In the genomic region with DNA sequence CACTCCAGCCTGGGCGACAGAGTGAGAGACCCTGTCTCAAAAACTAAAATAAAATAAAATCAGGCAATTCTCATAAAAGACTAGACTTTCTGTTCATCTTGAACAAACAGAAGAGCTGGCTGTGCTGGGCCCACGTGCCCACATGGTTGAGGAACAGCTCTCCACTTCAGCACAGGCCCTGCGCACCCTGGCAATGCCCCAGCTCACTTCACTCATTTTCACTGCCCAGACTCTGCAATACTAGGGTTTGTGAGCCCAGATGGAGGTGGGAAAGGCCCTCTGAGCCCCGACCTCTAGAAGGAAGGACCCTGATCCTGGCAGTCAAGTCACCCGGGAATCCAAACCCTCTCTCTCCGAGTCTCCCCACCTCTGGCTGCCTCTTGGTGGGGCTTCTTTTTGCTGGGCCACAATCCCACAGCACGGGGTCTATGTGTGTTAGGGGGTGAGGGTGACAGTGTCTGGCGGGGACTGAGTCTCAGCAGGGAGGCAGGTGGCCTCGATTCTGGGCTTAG, we compare ENCODE assay signal across 23 cellular contexts.
"Had no signal": no experiment of that assay in that cellular context is flagged by ENCODE, and none has a peak within 500 bp of the region (broad histone marks: within the 10 kb centered on the region; RNA-seq: fewer than 3 reads in every experiment).

No MANE protein-coding gene starts in this region.

- H3K27ac Mint-ChIP-seq: activated CD4-positive, alpha-beta memory T cell treated with anti-CD3 and anti-CD28 coated beads for 36 hours; activated CD4-positive, alpha-beta T cell treated with anti-CD3 and anti-CD28 coated beads, Interleukin-2, amount 10 ng/mL, durations not matched to agents 7 days and 5 days; activated naive CD8-positive, alpha-beta T cell treated with anti-CD3 and anti-CD28 coated beads, Interleukin-2, amount 10 ng/mL, durations not matched to agents 7 days and 5 days had no signal

- H3K4me3 ChIP-seq: adrenal gland, MG63, SK-N-MC had no signal

- H3K36me3 ChIP-seq: adrenal gland, MG63 had no signal

- H3K4me1 ChIP-seq: adrenal gland had no signal

- H3K27me3 Mint-ChIP-seq: activated CD4-positive, alpha-beta T cell treated with anti-CD3 and anti-CD28 coated beads, Interleukin-2, amount 10 ng/mL, durations not matched to agents 7 days and 5 days; activated naive CD8-positive, alpha-beta T cell treated with anti-CD3 and anti-CD28 coated beads, Interleukin-2, amount 10 ng/mL, durations not matched to agents 7 days and 5 days had no signal

- H3K4me3 Mint-ChIP-seq: activated CD4-positive, alpha-beta memory T cell treated with anti-CD3 and anti-CD28 coated beads for 36 hours; activated CD4-positive, alpha-beta T cell treated with anti-CD3 and anti-CD28 coated beads, Interleukin-2, amount 10 ng/mL, durations not matched to agents 7 days and 5 days; activated naive CD8-positive, alpha-beta T cell treated with anti-CD3 and anti-CD28 coated beads, Interleukin-2, amount 10 ng/mL, durations not matched to agents 7 days and 5 days; activated T-cell treated with anti-CD3 and anti-CD28 coated beads, Interleukin-2, amount 50 U/mL, for 4 hours had no signal

- H3K27ac ChIP-seq: adrenal gland, SK-N-MC, VCaP had no signal

- H3K9me3 ChIP-seq: adrenal gland, MG63 had no signal

- H3K4me1 Mint-ChIP-seq: activated CD4-positive, alpha-beta T cell treated with anti-CD3 and anti-CD28 coated beads, Interleukin-2, amount 10 ng/mL, durations not matched to agents 7 days and 5 days; activated naive CD8-positive, alpha-beta T cell treated with anti-CD3 and anti-CD28 coated beads, Interleukin-2, amount 10 ng/mL, durations not matched to agents 7 days and 5 days had no signal

- ATAC-seq: activated T-cell treated with anti-CD3 and anti-CD28 coated beads, Interleukin-2, amount 50 U/mL, for 4 hours; PC-3 had no signal

- DNase-seq: activated CD4-positive, alpha-beta memory T cell treated with anti-CD3 and anti-CD28 coated beads for 36 hours; activated CD4-positive, alpha-beta T cell treated with anti-CD3 and anti-CD28 coated beads, Interleukin-2, amount 10 ng/mL, durations not matched to agents 7 days and 5 days; activated CD4-positive, CD25-positive, alpha-beta regulatory T cell; activated CD8-positive, alpha-beta memory T cell treated with anti-CD3 and anti-CD28 coated beads for 24 hours; activated gamma-delta T cell treated with Interleukin-2 at 50 U/mL for 16 hours; activated naive CD4-positive, alpha-beta T cell treated with anti-CD3 and anti-CD28 coated beads, Interleukin-2, amount 50 U/mL, for 16 hours; activated naive CD8-positive, alpha-beta T cell treated with anti-CD3 and anti-CD28 coated beads, Interleukin-2, amount 10 ng/mL, durations not matched to agents 7 days and 5 days; activated T-cell treated with anti-CD3 and anti-CD28 coated beads, Interleukin-2, amount 50 U/mL, for 4 hours; adrenal gland; anterior cingulate cortex; MG63; MV-4-11; NCI-H1092 treated with DMSO at 0.1 percent for 48 hours; NCI-H1417 treated with DMSO at 0.1 percent for 48 hours; NCI-H1694; NCI-H2029 treated with DMSO at 0.1 percent for 48 hours; NCI-H510A treated with DMSO at 0.1 percent for 48 hours; NCI-H69; PC-3; SIG-M5; T-helper 1 cell had no signal

- H3K9me3 Mint-ChIP-seq: activated CD4-positive, alpha-beta memory T cell treated with anti-CD3 and anti-CD28 coated beads for 36 hours; activated CD4-positive, alpha-beta T cell treated with anti-CD3 and anti-CD28 coated beads, Interleukin-2, amount 10 ng/mL, durations not matched to agents 7 days and 5 days; activated naive CD8-positive, alpha-beta T cell treated with anti-CD3 and anti-CD28 coated beads, Interleukin-2, amount 10 ng/mL, durations not matched to agents 7 days and 5 days; activated T-cell treated with anti-CD3 and anti-CD28 coated beads, Interleukin-2, amount 50 U/mL, for 4 hours had no signal

- H3K27me3 ChIP-seq: adrenal gland had no signal

- H3K36me3 Mint-ChIP-seq: activated CD4-positive, alpha-beta memory T cell treated with anti-CD3 and anti-CD28 coated beads for 36 hours; activated naive CD8-positive, alpha-beta T cell treated with anti-CD3 and anti-CD28 coated beads, Interleukin-2, amount 10 ng/mL, durations not matched to agents 7 days and 5 days had no signal
